In the genomic region with DNA sequence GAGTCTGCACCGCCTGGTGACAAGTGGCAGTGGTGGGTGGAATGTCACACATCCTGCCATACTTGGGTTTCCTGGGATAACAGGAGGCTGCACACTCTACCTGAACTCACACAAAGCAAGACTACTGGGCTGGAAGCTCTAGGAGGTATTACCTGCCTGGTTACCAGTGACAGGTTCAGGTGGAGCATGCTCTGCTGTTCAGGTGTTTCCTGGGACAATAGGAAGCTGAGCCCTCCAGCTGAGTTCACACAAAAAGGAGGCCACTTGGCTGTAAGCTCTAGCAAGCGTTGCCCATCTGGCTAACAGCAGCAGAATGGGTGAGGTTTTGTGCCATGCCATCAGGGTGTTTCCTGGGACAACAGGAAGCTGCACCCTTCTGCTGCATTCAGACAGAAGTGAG, we compare ENCODE assay signal across 25 cellular contexts. TPM values are rescaled to one million over a fixed set of nuclear protein-coding genes. Genes with fewer than 3 reads are reported as not detected.
"Had no signal": no experiment of that assay in that cellular context is flagged by ENCODE, and none has a peak within 500 bp of the region (broad histone marks: within the 10 kb centered on the region; RNA-seq: fewer than 3 reads in every experiment).

No MANE protein-coding gene starts in this region.

- H3K4me3 Mint-ChIP-seq: activated CD4-positive, alpha-beta T cell treated with anti-CD3 and anti-CD28 coated beads for 36 hours; activated naive CD8-positive, alpha-beta T cell; activated T-cell treated with anti-CD3 and anti-CD28 coated beads, Interleukin-2, amount 50 U/mL, for 72 hours; nephron had no signal

- H3K27ac ChIP-seq: epithelial cell of prostate, esophagus squamous epithelium, heart right ventricle, spleen, testis, transverse colon had no signal

- H3K27me3 Mint-ChIP-seq: activated CD4-positive, alpha-beta T cell treated with anti-CD3 and anti-CD28 coated beads for 36 hours; activated naive CD8-positive, alpha-beta T cell had no signal

- DNase-seq: activated CD4-positive, alpha-beta T cell treated with anti-CD3 and anti-CD28 coated beads for 36 hours; activated CD4-positive, alpha-beta T cell treated with anti-CD3 and anti-CD28 coated beads, Interleukin-2, amount 50 U/mL, for 4 hours; activated CD4-positive, CD25-positive, alpha-beta regulatory T cell; activated naive CD4-positive, alpha-beta T cell; activated T-cell treated with anti-CD3 and anti-CD28 coated beads for 4 hours; activated T-cell treated with anti-CD3 and anti-CD28 coated beads, Interleukin-2, amount 50 U/mL, for 72 hours; anterior cingulate cortex; dermis blood vessel endothelial cell; effector CD4-positive, alpha-beta T cell; esophagus squamous epithelium; foreskin melanocyte; heart right ventricle; left ventricle myocardium superior; right cardiac atrium; spleen; stimulated activated CD4-positive, alpha-beta T cell treated with anti-CD3 and anti-CD28 coated beads, Interleukin-4, amount 100 ng/mL, for 1 hour; stimulated activated naive CD8-positive, alpha-beta T cell treated with anti-CD3 and anti-CD28 coated beads, Interleukin-15, Interleukin-2, amounts not matched to agents 100 U/mL and 50 U/mL, for 24 hours; testis; transverse colon had no signal

- ATAC-seq: activated CD4-positive, alpha-beta T cell treated with anti-CD3 and anti-CD28 coated beads for 36 hours; activated T-cell treated with anti-CD3 and anti-CD28 coated beads, Interleukin-2, amount 50 U/mL, for 72 hours; heart right ventricle; left ventricle myocardium superior; right cardiac atrium; stimulated activated naive CD8-positive, alpha-beta T cell treated with anti-CD3 and anti-CD28 coated beads, Interleukin-15, Interleukin-2, amounts not matched to agents 100 U/mL and 50 U/mL, for 24 hours had no signal

- H3K36me3 Mint-ChIP-seq: activated naive CD8-positive, alpha-beta T cell had no signal

- H3K27me3 ChIP-seq: esophagus squamous epithelium, heart right ventricle, spleen, testis, transverse colon had no signal

- H3K4me1 ChIP-seq: esophagus squamous epithelium, heart right ventricle, spleen, testis, transverse colon had no signal

- H3K4me3 ChIP-seq: esophagus squamous epithelium, heart right ventricle, spleen, testis, transverse colon had no signal

- H3K27ac Mint-ChIP-seq: activated CD4-positive, alpha-beta T cell treated with anti-CD3 and anti-CD28 coated beads for 36 hours; activated naive CD8-positive, alpha-beta T cell; activated T-cell treated with anti-CD3 and anti-CD28 coated beads, Interleukin-2, amount 50 U/mL, for 72 hours; nephron had no signal

- H3K36me3 ChIP-seq: esophagus squamous epithelium, heart right ventricle, spleen, transverse colon had no signal

- H3K4me1 Mint-ChIP-seq: activated CD4-positive, alpha-beta T cell treated with anti-CD3 and anti-CD28 coated beads for 36 hours; nephron had no signal

- H3K9me3 ChIP-seq: esophagus squamous epithelium, testis, transverse colon had no signal

RNA-seq across cellular contexts. Expression of a gene that starts 17.4 kb away (rescaled TPM):
- total RNA-seq: activated CD4-positive, alpha-beta T cell treated with anti-CD3 and anti-CD28 coated beads for 36 hours; activated T-cell treated with anti-CD3 and anti-CD28 coated beads, Interleukin-2, amount 50 U/mL, for 72 hours; esophagus squamous epithelium; heart right ventricle; left ventricle myocardium superior; lung microvascular endothelial cell; osteoblast; right cardiac atrium; spleen; T-helper 2 cell treated with Interferon-gamma antibody and Interleukin-4, amounts not matched to agents 100 ng/mL and 5 ng/mL, for 36 hours had no signal
- polyA plus RNA-seq: heart right ventricle, right cardiac atrium, spleen had no signal
